In the genomic region with DNA sequence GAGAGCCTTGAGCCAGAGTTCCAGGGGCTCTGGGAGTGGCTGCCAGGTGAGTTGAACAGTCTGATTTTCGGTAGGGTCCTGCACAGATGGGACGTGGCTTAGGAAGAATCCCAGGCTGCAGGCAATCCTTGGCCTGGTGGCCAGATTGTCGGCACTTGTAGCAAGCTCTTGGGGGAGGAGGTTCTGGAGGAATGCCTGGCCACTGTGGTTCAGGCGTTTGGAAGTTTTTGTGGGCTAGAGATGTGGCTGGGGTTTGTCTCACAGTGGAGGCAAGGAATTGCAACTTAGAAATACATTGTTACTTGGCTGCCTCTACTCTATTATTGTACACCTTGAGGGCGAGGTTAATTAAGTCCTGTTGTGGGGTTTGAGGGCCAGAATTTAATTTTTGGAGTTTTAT, we compare ENCODE assay signal across 8 cellular contexts. TPM values are rescaled to one million over a fixed set of nuclear protein-coding genes. Genes with fewer than 3 reads are reported as not detected.
DNase-seq lines count a peak whose midpoint lies in the region; FAIRE-seq and TF ChIP-seq lines count a peak whose summit lies in the region.
"Not testable (repeated sequence)": the region's sequence is repeated elsewhere in the genome, so short reads cannot be mapped to it uniquely, and the experiment has no call there.
"Had no signal": no experiment of that assay in that cellular context is flagged by ENCODE, and none has a peak within 500 bp of the region (broad histone marks: within the 10 kb centered on the region; RNA-seq: fewer than 3 reads in every experiment).

No MANE protein-coding gene starts in this region.

- not testable (repeated sequence) for H3K14ac ChIP-seq in trophoblast cell (ENCODE audit: low read length)

- peaks cover 12% of the 10 kb centered on the region for H3K79me1 ChIP-seq in trophoblast cell (ENCODE audit: low read length)

- DNase-seq in AG10803 (ENCODE audit: low read depth) (peak; percentile 56), G401 (ENCODE audit: low spot score) (peak; percentile 32), astrocyte (ENCODE audit: low read depth) (peak; percentile 37), astrocyte of the hippocampus (ENCODE audit: low read depth, low spot score) (peak; percentile 61), fibroblast of peridontal ligament (ENCODE audit: extremely low read depth) (peak; percentile 25)
- not testable (repeated sequence) for DNase-seq in trophoblast cell

- H2BK12ac ChIP-seq in trophoblast cell (ENCODE audit: low read length), result peak overlapping the region; percentile 49

- not testable (repeated sequence) for H3K9me3 Mint-ChIP-seq in astrocyte (ENCODE audit: unreplicated experiment)

- not testable (repeated sequence) for H2BK5ac ChIP-seq in trophoblast cell (ENCODE audit: low read depth, low read length, poor library complexity)

- H3K9me3 ChIP-seq in astrocyte (ENCODE audit: insufficient read depth, low read depth, low read length); trophoblast cell (ENCODE audit: insufficient read depth, low read depth, low read length): not testable (repeated sequence)

- H3K9ac ChIP-seq in astrocyte (ENCODE audit: low read length); trophoblast cell (ENCODE audit: low read length): not testable (repeated sequence)

- not testable (repeated sequence) for H2AFZ ChIP-seq in astrocyte (ENCODE audit: low read depth, low read length); trophoblast cell (ENCODE audit: insufficient read depth, low read length, poor library complexity)

- not testable (repeated sequence) for H2BK120ac ChIP-seq in trophoblast cell (ENCODE audit: insufficient read depth, low read length, poor library complexity)

- FAIRE-seq in astrocyte (lab: Jason Lieb, UNC), result not testable (repeated sequence)

- not testable (repeated sequence) for H3K27me3 Mint-ChIP-seq in astrocyte (ENCODE audit: low read depth, unreplicated experiment)

- not testable (repeated sequence) for H3K23ac ChIP-seq in trophoblast cell (ENCODE audit: low read length)

- H3K4me1 Mint-ChIP-seq in astrocyte (ENCODE audit: low read depth, unreplicated experiment), result not testable (repeated sequence)

- H3K36me3 ChIP-seq in astrocyte (ENCODE audit: insufficient read depth, low read length); trophoblast cell (ENCODE audit: control insufficient read depth in 1 of 2, insufficient read depth in 2 of 2, low read length in 2 of 2): not testable (repeated sequence)

- H3K4me3 Mint-ChIP-seq in astrocyte (ENCODE audit: unreplicated experiment), result not testable (repeated sequence)

- in situ Hi-C loops in G401 (cut with HindIII; ENCODE audit: low sequenced_read_pairs), result not testable (repeated sequence)

- H3K4ac ChIP-seq in trophoblast cell (ENCODE audit: low read depth, low read length), result not testable (repeated sequence)

- not testable (repeated sequence) for H3K4me2 ChIP-seq in astrocyte (ENCODE audit: low read length); trophoblast cell (ENCODE audit: low read length)

- H3K27me3 ChIP-seq in astrocyte (ENCODE audit: insufficient read depth, low read length); trophoblast cell (ENCODE audit: insufficient read depth, low read length): not testable (repeated sequence)

- H3K79me2 ChIP-seq in astrocyte (ENCODE audit: insufficient read depth, low read length); trophoblast cell (ENCODE audit: control insufficient read depth, insufficient read depth, low read length, poor library complexity): not testable (repeated sequence)

- not testable (repeated sequence) for H3K27ac Mint-ChIP-seq in astrocyte (ENCODE audit: unreplicated experiment)

- H2AK5ac ChIP-seq in trophoblast cell (ENCODE audit: low read length), result not testable (repeated sequence)

- WGBS in trophoblast cell (ENCODE audit: extremely low coverage, insufficient coverage, insufficient read length), result no CpG with 5 or more reads among the region's 5 CpGs

- H4K12ac ChIP-seq in trophoblast cell (ENCODE audit: low read depth, low read length), result not testable (repeated sequence)

- H3K27ac ChIP-seq in astrocyte (ENCODE audit: low read depth, low read length); trophoblast cell (ENCODE audit: low read depth, low read length): not testable (repeated sequence)

- H3K4me3 ChIP-seq in AG10803 (ENCODE audit: low read length); astrocyte (ENCODE audit: insufficient read depth, low read depth, low read length); trophoblast cell (ENCODE audit: low read depth, low read length): not testable (repeated sequence)

- H3K18ac ChIP-seq in trophoblast cell (ENCODE audit: low read length), result not testable (repeated sequence)

- not testable (repeated sequence) for H3K4me1 ChIP-seq in astrocyte (ENCODE audit: insufficient read depth, low read length); trophoblast cell (ENCODE audit: control insufficient read depth in 1 of 2, insufficient read depth in 2 of 2, low read length in 2 of 2)

- H3K36me3 Mint-ChIP-seq in astrocyte (ENCODE audit: low read depth, unreplicated experiment), result not testable (repeated sequence)

- TF ChIP-seq CTCF in AG10803 (conservative IDR thresholded peaks at IDR 0.05; ENCODE audit: low read length); astrocyte (IDR thresholded peaks at IDR 0.05; ENCODE audit: insufficient read depth, low read depth, low read length): not testable (repeated sequence)

- H4K8ac ChIP-seq in trophoblast cell (ENCODE audit: low read depth, low read length), result not testable (repeated sequence)

- not testable (repeated sequence) for H4K20me1 ChIP-seq in astrocyte (ENCODE audit: insufficient read depth, low read length)

- H4K91ac ChIP-seq in trophoblast cell (ENCODE audit: low read depth, low read length), result peak overlapping the region; percentile 47

RNA-seq across cellular contexts. Expression of a gene that starts 21.5 kb away (rescaled TPM):
- total RNA-seq in G401 (2014; rRNA removed; shearing (Covaris generic)), result 0.31 and 3.9 TPM in 2 replicates
- total RNA-seq in astrocyte, result 1.9 and 2.6 TPM in 2 replicates
- polyA plus RNA-seq in trophoblast cell (2013), result 1.3 and 1.8 TPM in 2 replicates

RNA-seq across cellular contexts. Expression of a gene that starts 57.0 kb away (rescaled TPM):
- 1.7 and 4.3 TPM in 2 replicates for total RNA-seq in G401 (2014; rRNA removed; shearing (Covaris generic))
- 1.2 and 1.7 TPM in 2 replicates for total RNA-seq in astrocyte
- polyA plus RNA-seq in trophoblast cell (2013), result 4.7 and 5.0 TPM in 2 replicates
- polyA plus RNA-seq: CD14-positive monocyte; CD4-positive, alpha-beta memory T cell had no signal
